ENCODE assay signal across 32 cellular contexts in genomic region chr3:42425736-42426407, GRCh38. TPM values are rescaled to one million over a fixed set of nuclear protein-coding genes. Genes with fewer than 3 reads are reported as not detected.
"Had no signal": no experiment of that assay in that cellular context is flagged by ENCODE, and none has a peak within 500 bp of the region (broad histone marks: within the 10 kb centered on the region; RNA-seq: fewer than 3 reads in every experiment).

No MANE protein-coding gene starts in this region.

- H3K4me3 ChIP-seq: esophagus muscularis mucosa, heart right ventricle, left ventricle myocardium inferior, lung, mucosa of descending colon, spleen, testis, transverse colon had no signal

- H3K4me1 ChIP-seq: esophagus muscularis mucosa, foreskin keratinocyte, spleen, testis, transverse colon had no signal

- H3K9me3 ChIP-seq: esophagus muscularis mucosa, heart right ventricle, left ventricle myocardium inferior, mucosa of descending colon, spleen, testis, transverse colon had no signal

- H3K27ac ChIP-seq: brain microvascular endothelial cell, esophagus muscularis mucosa, foreskin keratinocyte, heart right ventricle, left ventricle myocardium inferior, spleen, testis, transverse colon had no signal

- H3K27me3 ChIP-seq: esophagus muscularis mucosa, testis had no signal

- FAIRE-seq: astrocyte, endothelial cell of umbilical vein, TTC549, urothelium cell line had no signal

- DNase-seq: activated CD4-positive, alpha-beta T cell treated with anti-CD3 and anti-CD28 coated beads, Interleukin-2, amount 50 U/mL, for 1 hour; activated CD8-positive, alpha-beta T cell treated with anti-CD3 and anti-CD28 coated beads for 36 hours; activated gamma-delta T cell treated with Interleukin-2 at 50 U/mL for 16 hours; activated naive CD4-positive, alpha-beta T cell treated with anti-CD3 and anti-CD28 coated beads, Interleukin-2, amount 50 U/mL, for 16 hours; activated T-cell treated with anti-CD3 and anti-CD28 coated beads, Interleukin-2, amount 50 U/mL, for 4 hours; amniotic stem cell; brain microvascular endothelial cell; cortex of kidney; effector memory CD8-positive, alpha-beta T cell; foreskin keratinocyte; heart right ventricle; left ventricle myocardium inferior; mesendoderm; mucosa of descending colon; right cardiac atrium; spleen; stimulated activated naive CD4-positive, alpha-beta T cell treated with Interleukin-2 at 50 U/mL for 16 hours; T-helper 9 cell; testis; transverse colon had no signal

- H3K36me3 ChIP-seq: brain microvascular endothelial cell, esophagus muscularis mucosa, heart right ventricle, left ventricle myocardium inferior, spleen, transverse colon had no signal

RNA-seq across cellular contexts. Expression of gene LYZL4, which starts 15.5 kb away (rescaled TPM):
- total RNA-seq: activated CD8-positive, alpha-beta T cell treated with anti-CD3 and anti-CD28 coated beads for 36 hours; activated T-cell treated with anti-CD3 and anti-CD28 coated beads, Interleukin-2, amount 50 U/mL, for 4 hours; activated T-helper 17 cell treated with anti-CD3 and anti-CD28 coated beads, Interleukin-2, amount 50 U/mL, for 72 hours; astrocyte; cardiac septum; cerebellum; endothelial cell of umbilical vein; esophagus muscularis mucosa; foreskin keratinocyte; heart right ventricle; left ventricle myocardium inferior; lung; mucosa of descending colon; myocyte; natural killer cell treated with Interleukin-12 subunit alpha and Interleukin-12 subunit beta and Interleukin-15 and Interleukin-18, amount 100 ng/mL, for 72 hours; osteoblast; right cardiac atrium; spleen; transverse colon had no signal
- polyA plus RNA-seq: foreskin keratinocyte, heart right ventricle, right cardiac atrium had no signal
